ENCODE assay signal across 13 cellular contexts in genomic region chr15:63708141-63708772, GRCh38.
DNase-seq lines count a peak whose midpoint lies in the region; ATAC-seq, FAIRE-seq and TF ChIP-seq lines count a peak whose summit lies in the region.
"Had no signal": no experiment of that assay in that cellular context is flagged by ENCODE, and none has a peak within 500 bp of the region (broad histone marks: within the 10 kb centered on the region; RNA-seq: fewer than 3 reads in every experiment).

No MANE protein-coding gene starts in this region.

- no peaks in the 10 kb centered on the region for H3K4me1 ChIP-seq in K562 (replicated peaks in 1 of 2; ENCODE audit: control insufficient read depth in 2 of 2, insufficient read depth in 2 of 2, low read length in 2 of 2)
- H3K4me1 ChIP-seq in transverse colon = no peaks in the 10 kb centered on the region
- H3K4me1 ChIP-seq: ascending aorta had no signal

- TF ChIP-seq EP300 in K562 (IDR thresholded peaks at IDR 0.05; ENCODE audit: low read length) (no peak), transverse colon (IDR thresholded peaks at IDR 0.05; ENCODE audit: low read depth) (no peak)

- POLR2A ChIA-PET in K562 (lab: Yijun Ruan, JAX) = no interaction called here

- 85% methylated on average over 4 of the region's 4 CpGs for WGBS in K562 (ENCODE audit: insufficient coverage, low coverage, missing lambda C conversion rate)
- 70 to 72% methylated on average over 4 of the region's 4 CpGs for WGBS in transverse colon (ENCODE audit: low coverage in 1 of 2), 2 donors

- H3K27me3 Mint-ChIP-seq in natural killer cell treated with Interleukin-12 subunit alpha and Interleukin-12 subunit beta and Interleukin-15 and Interleukin-18, amount 100 ng/mL, for 72 hours = no peaks in the 10 kb centered on the region

- H3K4me3 Mint-ChIP-seq in natural killer cell treated with Interleukin-12 subunit alpha and Interleukin-12 subunit beta and Interleukin-15 and Interleukin-18, amount 100 ng/mL, for 72 hours = peak overlapping the region; percentile 62
- H3K4me3 Mint-ChIP-seq: nephron had no signal

- H3K9me3 Mint-ChIP-seq in natural killer cell treated with Interleukin-12 subunit alpha and Interleukin-12 subunit beta and Interleukin-15 and Interleukin-18, amount 100 ng/mL, for 72 hours = no peaks in the 10 kb centered on the region
- H3K9me3 Mint-ChIP-seq: nephron had no signal

- no peaks in the 10 kb centered on the region for H4K20me1 ChIP-seq in K562 (replicated peaks; ENCODE audit: control insufficient read depth, insufficient read depth, low read length)

- ATAC-seq in K562 = no peak
- peak; percentile 52 to 67 for ATAC-seq in natural killer cell treated with Interleukin-12 subunit alpha and Interleukin-12 subunit beta and Interleukin-15 and Interleukin-18, amount 100 ng/mL, for 72 hours
- no peak for ATAC-seq in GM18861 (IDR thresholded peaks at IDR 0.05; ENCODE audit: unreplicated experiment)
- no peak for ATAC-seq in HG02763 (IDR thresholded peaks at IDR 0.05; ENCODE audit: unreplicated experiment)

- H3K9ac ChIP-seq in K562 (ENCODE audit: insufficient read depth in 1 of 2, low read depth in 2 of 2, low read length in 2 of 2) = no peak overlapping the region

- no peaks in the 10 kb centered on the region for H3K9me1 ChIP-seq in K562 (ENCODE audit: control insufficient read depth, insufficient read depth, low read length)

- in situ Hi-C loops in KBM-7 (cut with MboI; ENCODE audit: low pct_unique_long_range_greater_than_20kb, low sequenced_read_pairs) (no loop called here), K562 (cut with MboI) (no loop called here), transverse colon (cut with MboI; ENCODE audit: low pct_ligation_motif_present in 1 of 4, low pct_unique_long_range_greater_than_20kb in 1 of 4, low sequenced_read_pairs in 3 of 4) (no loop called here)

- BruUV-seq in K562 (replicated peaks; lab: Mats Ljungman, UMichigan) = no TSS peak

- no peak for TF ChIP-seq CTCF in K562 (IDR thresholded peaks at IDR 0.05 in 2 of 3, conservative IDR thresholded peaks at IDR 0.05 in 1 of 3; ENCODE audit: insufficient read depth in 2 of 3, low read depth in 1 of 3, low read length in 3 of 3)
- TF ChIP-seq CTCF in transverse colon (IDR thresholded peaks at IDR 0.05) = no peak

- no peaks in the 10 kb centered on the region for H3K79me2 ChIP-seq in K562 (ENCODE audit: control insufficient read depth, insufficient read depth, low read length)

- H3K27me3 ChIP-seq in K562 (ENCODE audit: control insufficient read depth in 2 of 2, insufficient read depth in 2 of 2, low read length in 2 of 2) (no peaks in the 10 kb centered on the region), transverse colon (no peaks in the 10 kb centered on the region)
- H3K27me3 ChIP-seq: ascending aorta had no signal

- DNase-seq in NOMO-1 treated with DMSO at 0.1 percent for 48 hours (lab: John Stamatoyannopoulos, UW; ENCODE audit: unreplicated experiment) (peak; percentile 13), NOMO-1 treated with dmso at 0.1 percent for 144 hours (lab: John Stamatoyannopoulos, UW; ENCODE audit: unreplicated experiment) (no peak), KBM-7 (peak; percentile 46), K562 (ENCODE audit: extremely low read depth in 1 of 4, low spot score in 3 of 4) (no peak), transverse colon (no peak)
- DNase-seq in natural killer cell treated with Interleukin-12 subunit alpha and Interleukin-12 subunit beta and Interleukin-15 and Interleukin-18, amount 100 ng/mL, for 72 hours (ENCODE audit: low spot score) = no peak
- DNase-seq: DMS153; stimulated activated CD8-positive, alpha-beta memory T cell treated with anti-CD3 and anti-CD28 coated beads, Interleukin-4, amount 100 ng/mL, for 48 hours had no signal

- H3K4me2 ChIP-seq in K562 (ENCODE audit: insufficient read depth, low read length) = no peak overlapping the region

- no peak overlapping the region for H3K27ac Mint-ChIP-seq in natural killer cell treated with Interleukin-12 subunit alpha and Interleukin-12 subunit beta and Interleukin-15 and Interleukin-18, amount 100 ng/mL, for 72 hours

- intact Hi-C loops in K562 (cut with micrococcal nuclease) (no loop called here), transverse colon (cut with DNase I; ENCODE audit: low total_unique reads) (no loop called here)

- H3K4me1 Mint-ChIP-seq in natural killer cell treated with Interleukin-12 subunit alpha and Interleukin-12 subunit beta and Interleukin-15 and Interleukin-18, amount 100 ng/mL, for 72 hours (ENCODE audit: low read depth in 2 of 2) = peaks cover 11 to 13% of the 10 kb centered on the region in 2 donors
- H3K4me1 Mint-ChIP-seq: nephron had no signal

- FAIRE-seq in K562 (lab: Jason Lieb, UNC) = peak; percentile 29

- CTCF ChIA-PET in K562 (lab: Yijun Ruan, JAX; ENCODE audit: low intra/inter-chr PET ratio) = no interaction called here

- H3K36me3 ChIP-seq in K562 (ENCODE audit: control insufficient read depth, insufficient read depth, low read length) = peaks cover 84% of the 10 kb centered on the region
- H3K36me3 ChIP-seq in transverse colon = peaks cover 0 to 72% (median 15%) of the 10 kb centered on the region in 4 donors

- H3K36me3 Mint-ChIP-seq in natural killer cell treated with Interleukin-12 subunit alpha and Interleukin-12 subunit beta and Interleukin-15 and Interleukin-18, amount 100 ng/mL, for 72 hours = peaks cover 1% of the 10 kb centered on the region

- TF ChIP-seq POLR2A in K562 (conservative IDR thresholded peaks at IDR 0.05) (no peak), transverse colon (IDR thresholded peaks at IDR 0.05) (no peak)

- H3K9me3 ChIP-seq in K562 (replicated peaks; ENCODE audit: control insufficient read depth, insufficient read depth, low read depth, low read length) (no peaks in the 10 kb centered on the region), transverse colon (no peaks in the 10 kb centered on the region)
- H3K9me3 ChIP-seq: ascending aorta had no signal

- H3K4me3 ChIP-seq in K562 (no peak overlapping the region), transverse colon (no peak overlapping the region)
- H3K4me3 ChIP-seq: ascending aorta had no signal

- H2AFZ ChIP-seq in K562 (ENCODE audit: low read depth, low read length) = no peak overlapping the region

- no peak overlapping the region for H3K27ac ChIP-seq in K562 (ENCODE audit: extremely low read depth, low read depth, low read length)
- peak overlapping the region in 1 of 4 donors; percentile 31 for H3K27ac ChIP-seq in transverse colon
- H3K27ac ChIP-seq: 22Rv1 had no signal

- TF ChIP-seq RAD21 in K562 (CRISPR knock-in tag; conservative IDR thresholded peaks at IDR 0.05 in 1 of 2, IDR thresholded peaks at IDR 0.05 in 1 of 2) = no peak

TF ChIP-seq in K562, 482 proteins besides CTCF, POLR2A, EP300 and RAD21:
- no peak for TF ChIP-seq RBM34 (IDR thresholded peaks at IDR 0.05; ENCODE audit: borderline replicate concordance, insufficient read depth, low read length)
- no peak for TF ChIP-seq PTTG1 (tag; IDR thresholded peaks at IDR 0.05; ENCODE audit: low read depth)
- TF ChIP-seq SMAD2 (IDR thresholded peaks at IDR 0.05; ENCODE audit: low read depth, low read length) = no peak
- TF ChIP-seq CREB3L1 (IDR thresholded peaks at IDR 0.05; ENCODE audit: borderline replicate concordance, low read depth) = no peak
- TF ChIP-seq CREM (IDR thresholded peaks at IDR 0.05; ENCODE audit: low read depth) = no peak
- TF ChIP-seq SFPQ (IDR thresholded peaks at IDR 0.05; ENCODE audit: low read depth, low read length) = no peak
- no peak for TF ChIP-seq ZNF551 (CRISPR knock-in tag; IDR thresholded peaks at IDR 0.05)
TF ChIP-seq in K562: peak in this region for 0.

Comparison
In these comparisons a context has a peak if more than half of its experiments do, and no peak if none do; other contexts are left out.
1. DNase-seq: peak in NOMO-1 treated with DMSO at 0.1 percent for 48 hours (single experiment) and KBM-7 (single experiment); none in NOMO-1 treated with dmso at 0.1 percent for 144 hours (single experiment), K562 (0 of 4), natural killer cell treated with Interleukin-12 subunit alpha and Interleukin-12 subunit beta and Interleukin-15 and Interleukin-18, amount 100 ng/mL, for 72 hours (single experiment) and transverse colon (single experiment).
2. ATAC-seq: peak in natural killer cell treated with Interleukin-12 subunit alpha and Interleukin-12 subunit beta and Interleukin-15 and Interleukin-18, amount 100 ng/mL, for 72 hours (2 of 2); none in K562 (single experiment), GM18861 (single experiment) and HG02763 (single experiment).